ENCODE assay signal across 1 cellular context in the genomic region with DNA sequence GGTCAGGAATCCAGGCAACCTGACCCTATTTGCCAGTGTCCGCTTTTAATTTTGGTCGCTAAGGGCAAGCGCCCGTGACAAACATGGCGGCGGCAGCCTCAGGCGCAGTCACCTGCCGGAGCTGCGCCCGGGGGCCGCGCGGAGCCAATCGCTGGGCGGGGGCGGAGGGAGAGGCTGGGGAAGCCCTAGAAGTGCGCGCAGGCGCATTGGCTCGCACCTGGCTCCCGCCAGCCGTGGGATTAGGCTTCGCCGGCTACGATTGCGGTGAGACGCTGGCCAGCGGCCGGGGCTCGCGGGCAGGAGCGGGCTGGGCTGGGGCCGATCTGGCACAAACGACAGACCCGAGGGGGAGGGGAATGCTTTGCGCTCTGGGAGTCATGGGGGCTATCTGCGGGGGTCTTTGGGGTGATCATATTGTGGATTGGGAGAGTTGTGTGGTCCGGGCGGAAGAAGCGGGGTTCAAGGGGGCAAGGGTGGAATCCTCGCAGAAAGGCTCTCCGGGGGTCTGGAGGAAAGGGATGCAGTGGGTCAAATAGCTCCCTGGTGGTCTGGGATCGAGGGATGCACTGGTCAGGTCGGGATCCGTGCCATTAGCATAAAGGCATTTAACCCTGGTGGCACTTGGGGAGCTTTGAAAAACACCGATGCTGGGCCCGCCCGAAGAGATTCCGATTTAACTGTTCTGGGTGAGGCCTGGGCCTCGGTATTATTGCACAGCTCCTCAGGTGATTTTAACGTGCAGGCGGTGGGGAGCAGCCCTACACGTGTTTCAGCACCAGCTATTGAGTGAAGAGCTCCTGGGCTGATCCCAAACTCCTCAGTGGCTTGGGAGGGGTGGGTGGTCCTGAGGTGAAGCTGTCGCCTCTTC.
TF ChIP-seq lines count a peak whose summit lies in the region.

No MANE protein-coding gene starts in this region.

TF ChIP-seq in GM12878, 131 proteins besides CTCF, POLR2A, EP300 and RAD21 (continued from another document):
- TF ChIP-seq ZZZ3 (IDR thresholded peaks at IDR 0.05; ENCODE audit: control insufficient read depth, insufficient read length, low read depth) = no peak
- TF ChIP-seq YY1 (IDR thresholded peaks at IDR 0.05; ENCODE audit: low read depth, low read length) = peak; percentile 100
- TF ChIP-seq CHD1 (IDR thresholded peaks at IDR 0.05; ENCODE audit: low read depth, low read length) = no peak
- no peak for TF ChIP-seq ZNF24 (IDR thresholded peaks at IDR 0.05)
- TF ChIP-seq MXI1 (IDR thresholded peaks at IDR 0.05; ENCODE audit: low read depth, low read length) = peak; percentile 83
- peak; percentile 92 for TF ChIP-seq IKZF1 (conservative IDR thresholded peaks at IDR 0.05)
- peak; percentile 69 for TF ChIP-seq TCF3 (IDR thresholded peaks at IDR 0.05; ENCODE audit: borderline replicate concordance, insufficient read depth, low read depth, low read length)
- TF ChIP-seq GATAD2B (conservative IDR thresholded peaks at IDR 0.05; ENCODE audit: low read depth) = no peak
- TF ChIP-seq POLR2AphosphoS2 (IDR thresholded peaks at IDR 0.05; ENCODE audit: low read depth, low read length) = no peak
TF ChIP-seq in GM12878: peak in this region for 25.
